Comparison of ENCODE assay signal across 2 cellular contexts in the genomic region with DNA sequence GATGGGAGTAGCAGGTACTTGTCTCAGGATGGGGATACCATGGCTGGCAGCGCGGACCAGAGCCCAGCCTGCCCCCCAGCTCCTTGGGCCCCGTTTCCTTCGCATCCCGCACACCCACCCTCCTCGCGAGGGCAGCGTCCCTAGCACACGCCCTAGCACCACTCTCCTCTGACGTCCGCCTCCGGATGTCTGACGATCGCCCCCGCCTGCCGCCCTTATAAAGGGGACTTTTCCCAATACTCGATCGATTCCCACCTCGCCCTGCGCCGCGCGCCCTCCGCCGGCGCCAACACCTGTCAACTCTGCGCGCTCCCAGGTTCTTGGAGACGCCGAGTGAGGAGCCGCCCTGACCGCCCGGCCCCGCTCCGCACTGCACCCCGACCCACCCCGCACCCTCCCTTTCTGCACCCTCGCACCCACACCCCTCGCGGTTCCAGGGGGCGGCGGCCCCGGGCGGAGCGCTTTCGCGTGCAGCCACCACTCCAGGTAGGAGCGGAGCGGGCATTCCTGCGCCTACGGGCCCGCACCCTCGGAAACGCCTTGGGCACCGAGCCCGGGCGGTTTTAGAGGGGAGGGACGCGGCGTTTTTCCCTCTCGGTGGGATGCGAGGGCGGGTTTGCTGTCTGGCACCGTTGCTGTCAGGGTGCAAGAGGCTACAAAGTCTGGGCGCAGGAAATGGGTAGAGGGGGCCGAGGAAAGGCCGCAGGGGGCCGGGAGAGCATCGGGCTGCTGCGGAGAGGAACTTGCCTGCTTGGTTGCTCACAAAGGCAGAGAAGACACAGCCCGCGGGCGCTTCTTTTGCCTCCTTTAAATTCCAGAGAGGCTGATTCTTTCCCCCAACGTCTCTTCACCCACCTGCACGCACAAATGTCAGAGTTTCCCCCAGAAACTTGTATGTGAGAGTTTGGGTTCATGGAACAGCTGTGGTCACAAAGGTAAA.
TF ChIP-seq lines count a peak whose summit lies in the region.

Gene SLC5A7 (plus strand): TSS at position 247 of the 940 bp plus-strand sequence. CDS start 1,632 bp downstream, outside the sequence.

TF ChIP-seq in HEK293, 187 proteins besides CTCF, POLR2A, EP300 and RAD21 (continued from another document):
- no peak for TF ChIP-seq ZBTB11 (tag by site-specific recombination; conservative IDR thresholded peaks at IDR 0.05; ENCODE audit: low read depth)
- TF ChIP-seq ZBTB48 (tag by site-specific recombination; IDR thresholded peaks at IDR 0.05): no peak
- TF ChIP-seq ZNF280D (tag by site-specific recombination; IDR thresholded peaks at IDR 0.05): no peak
- TF ChIP-seq ZNF394 (tag by site-specific recombination; IDR thresholded peaks at IDR 0.05; ENCODE audit: borderline replicate concordance): no peak
TF ChIP-seq in HEK293: peak in this region for 0.

TF ChIP-seq in WTC11, 78 proteins besides CTCF, POLR2A, EP300 and RAD21 (continued from another document):
- TF ChIP-seq, protein P1, sequence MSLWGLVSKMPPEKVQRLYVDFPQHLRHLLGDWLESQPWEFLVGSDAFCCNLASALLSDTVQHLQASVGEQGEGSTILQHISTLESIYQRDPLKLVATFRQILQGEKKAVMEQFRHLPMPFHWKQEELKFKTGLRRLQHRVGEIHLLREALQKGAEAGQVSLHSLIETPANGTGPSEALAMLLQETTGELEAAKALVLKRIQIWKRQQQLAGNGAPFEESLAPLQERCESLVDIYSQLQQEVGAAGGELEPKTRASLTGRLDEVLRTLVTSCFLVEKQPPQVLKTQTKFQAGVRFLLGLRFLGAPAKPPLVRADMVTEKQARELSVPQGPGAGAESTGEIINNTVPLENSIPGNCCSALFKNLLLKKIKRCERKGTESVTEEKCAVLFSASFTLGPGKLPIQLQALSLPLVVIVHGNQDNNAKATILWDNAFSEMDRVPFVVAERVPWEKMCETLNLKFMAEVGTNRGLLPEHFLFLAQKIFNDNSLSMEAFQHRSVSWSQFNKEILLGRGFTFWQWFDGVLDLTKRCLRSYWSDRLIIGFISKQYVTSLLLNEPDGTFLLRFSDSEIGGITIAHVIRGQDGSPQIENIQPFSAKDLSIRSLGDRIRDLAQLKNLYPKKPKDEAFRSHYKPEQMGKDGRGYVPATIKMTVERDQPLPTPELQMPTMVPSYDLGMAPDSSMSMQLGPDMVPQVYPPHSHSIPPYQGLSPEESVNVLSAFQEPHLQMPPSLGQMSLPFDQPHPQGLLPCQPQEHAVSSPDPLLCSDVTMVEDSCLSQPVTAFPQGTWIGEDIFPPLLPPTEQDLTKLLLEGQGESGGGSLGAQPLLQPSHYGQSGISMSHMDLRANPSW (CRISPR knock-in tag; conservative IDR thresholded peaks at IDR 0.05; ENCODE audit: low read depth): no peak
- TF ChIP-seq SMAD4 (CRISPR knock-in tag; IDR thresholded peaks at IDR 0.05) (no peak), ZNF138 (CRISPR knock-in tag; conservative IDR thresholded peaks at IDR 0.05) (no peak), ETV6 (CRISPR knock-in tag; IDR thresholded peaks at IDR 0.05) (no peak), RELA (CRISPR knock-in tag; IDR thresholded peaks at IDR 0.05; ENCODE audit: borderline replicate concordance) (no peak), TEAD4 (CRISPR knock-in tag; IDR thresholded peaks at IDR 0.05) (no peak), ZNF232 (CRISPR knock-in tag; IDR thresholded peaks at IDR 0.05) (no peak), ZNF219 (CRISPR knock-in tag; IDR thresholded peaks at IDR 0.05; ENCODE audit: borderline replicate concordance) (no peak)
- TF ChIP-seq, protein P2, sequence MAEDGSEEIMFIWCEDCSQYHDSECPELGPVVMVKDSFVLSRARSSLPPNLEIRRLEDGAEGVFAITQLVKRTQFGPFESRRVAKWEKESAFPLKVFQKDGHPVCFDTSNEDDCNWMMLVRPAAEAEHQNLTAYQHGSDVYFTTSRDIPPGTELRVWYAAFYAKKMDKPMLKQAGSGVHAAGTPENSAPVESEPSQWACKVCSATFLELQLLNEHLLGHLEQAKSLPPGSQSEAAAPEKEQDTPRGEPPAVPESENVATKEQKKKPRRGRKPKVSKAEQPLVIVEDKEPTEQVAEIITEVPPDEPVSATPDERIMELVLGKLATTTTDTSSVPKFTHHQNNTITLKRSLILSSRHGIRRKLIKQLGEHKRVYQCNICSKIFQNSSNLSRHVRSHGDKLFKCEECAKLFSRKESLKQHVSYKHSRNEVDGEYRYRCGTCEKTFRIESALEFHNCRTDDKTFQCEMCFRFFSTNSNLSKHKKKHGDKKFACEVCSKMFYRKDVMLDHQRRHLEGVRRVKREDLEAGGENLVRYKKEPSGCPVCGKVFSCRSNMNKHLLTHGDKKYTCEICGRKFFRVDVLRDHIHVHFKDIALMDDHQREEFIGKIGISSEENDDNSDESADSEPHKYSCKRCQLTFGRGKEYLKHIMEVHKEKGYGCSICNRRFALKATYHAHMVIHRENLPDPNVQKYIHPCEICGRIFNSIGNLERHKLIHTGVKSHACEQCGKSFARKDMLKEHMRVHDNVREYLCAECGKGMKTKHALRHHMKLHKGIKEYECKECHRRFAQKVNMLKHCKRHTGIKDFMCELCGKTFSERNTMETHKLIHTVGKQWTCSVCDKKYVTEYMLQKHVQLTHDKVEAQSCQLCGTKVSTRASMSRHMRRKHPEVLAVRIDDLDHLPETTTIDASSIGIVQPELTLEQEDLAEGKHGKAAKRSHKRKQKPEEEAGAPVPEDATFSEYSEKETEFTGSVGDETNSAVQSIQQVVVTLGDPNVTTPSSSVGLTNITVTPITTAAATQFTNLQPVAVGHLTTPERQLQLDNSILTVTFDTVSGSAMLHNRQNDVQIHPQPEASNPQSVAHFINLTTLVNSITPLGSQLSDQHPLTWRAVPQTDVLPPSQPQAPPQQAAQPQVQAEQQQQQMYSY (CRISPR knock-in tag; IDR thresholded peaks at IDR 0.05): no peak
- TF ChIP-seq, protein P3, sequence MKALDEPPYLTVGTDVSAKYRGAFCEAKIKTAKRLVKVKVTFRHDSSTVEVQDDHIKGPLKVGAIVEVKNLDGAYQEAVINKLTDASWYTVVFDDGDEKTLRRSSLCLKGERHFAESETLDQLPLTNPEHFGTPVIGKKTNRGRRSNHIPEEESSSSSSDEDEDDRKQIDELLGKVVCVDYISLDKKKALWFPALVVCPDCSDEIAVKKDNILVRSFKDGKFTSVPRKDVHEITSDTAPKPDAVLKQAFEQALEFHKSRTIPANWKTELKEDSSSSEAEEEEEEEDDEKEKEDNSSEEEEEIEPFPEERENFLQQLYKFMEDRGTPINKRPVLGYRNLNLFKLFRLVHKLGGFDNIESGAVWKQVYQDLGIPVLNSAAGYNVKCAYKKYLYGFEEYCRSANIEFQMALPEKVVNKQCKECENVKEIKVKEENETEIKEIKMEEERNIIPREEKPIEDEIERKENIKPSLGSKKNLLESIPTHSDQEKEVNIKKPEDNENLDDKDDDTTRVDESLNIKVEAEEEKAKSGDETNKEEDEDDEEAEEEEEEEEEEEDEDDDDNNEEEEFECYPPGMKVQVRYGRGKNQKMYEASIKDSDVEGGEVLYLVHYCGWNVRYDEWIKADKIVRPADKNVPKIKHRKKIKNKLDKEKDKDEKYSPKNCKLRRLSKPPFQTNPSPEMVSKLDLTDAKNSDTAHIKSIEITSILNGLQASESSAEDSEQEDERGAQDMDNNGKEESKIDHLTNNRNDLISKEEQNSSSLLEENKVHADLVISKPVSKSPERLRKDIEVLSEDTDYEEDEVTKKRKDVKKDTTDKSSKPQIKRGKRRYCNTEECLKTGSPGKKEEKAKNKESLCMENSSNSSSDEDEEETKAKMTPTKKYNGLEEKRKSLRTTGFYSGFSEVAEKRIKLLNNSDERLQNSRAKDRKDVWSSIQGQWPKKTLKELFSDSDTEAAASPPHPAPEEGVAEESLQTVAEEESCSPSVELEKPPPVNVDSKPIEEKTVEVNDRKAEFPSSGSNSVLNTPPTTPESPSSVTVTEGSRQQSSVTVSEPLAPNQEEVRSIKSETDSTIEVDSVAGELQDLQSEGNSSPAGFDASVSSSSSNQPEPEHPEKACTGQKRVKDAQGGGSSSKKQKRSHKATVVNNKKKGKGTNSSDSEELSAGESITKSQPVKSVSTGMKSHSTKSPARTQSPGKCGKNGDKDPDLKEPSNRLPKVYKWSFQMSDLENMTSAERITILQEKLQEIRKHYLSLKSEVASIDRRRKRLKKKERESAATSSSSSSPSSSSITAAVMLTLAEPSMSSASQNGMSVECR (CRISPR knock-in tag; IDR thresholded peaks at IDR 0.05; ENCODE audit: borderline replicate concordance): no peak
- TF ChIP-seq, protein P4, sequence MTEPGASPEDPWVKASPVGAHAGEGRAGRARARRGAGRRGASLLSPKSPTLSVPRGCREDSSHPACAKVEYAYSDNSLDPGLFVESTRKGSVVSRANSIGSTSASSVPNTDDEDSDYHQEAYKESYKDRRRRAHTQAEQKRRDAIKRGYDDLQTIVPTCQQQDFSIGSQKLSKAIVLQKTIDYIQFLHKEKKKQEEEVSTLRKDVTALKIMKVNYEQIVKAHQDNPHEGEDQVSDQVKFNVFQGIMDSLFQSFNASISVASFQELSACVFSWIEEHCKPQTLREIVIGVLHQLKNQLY (CRISPR knock-in tag; IDR thresholded peaks at IDR 0.05): peak; percentile 54; the same call in 1 of the 2 replicates
- TF ChIP-seq, protein P5, sequence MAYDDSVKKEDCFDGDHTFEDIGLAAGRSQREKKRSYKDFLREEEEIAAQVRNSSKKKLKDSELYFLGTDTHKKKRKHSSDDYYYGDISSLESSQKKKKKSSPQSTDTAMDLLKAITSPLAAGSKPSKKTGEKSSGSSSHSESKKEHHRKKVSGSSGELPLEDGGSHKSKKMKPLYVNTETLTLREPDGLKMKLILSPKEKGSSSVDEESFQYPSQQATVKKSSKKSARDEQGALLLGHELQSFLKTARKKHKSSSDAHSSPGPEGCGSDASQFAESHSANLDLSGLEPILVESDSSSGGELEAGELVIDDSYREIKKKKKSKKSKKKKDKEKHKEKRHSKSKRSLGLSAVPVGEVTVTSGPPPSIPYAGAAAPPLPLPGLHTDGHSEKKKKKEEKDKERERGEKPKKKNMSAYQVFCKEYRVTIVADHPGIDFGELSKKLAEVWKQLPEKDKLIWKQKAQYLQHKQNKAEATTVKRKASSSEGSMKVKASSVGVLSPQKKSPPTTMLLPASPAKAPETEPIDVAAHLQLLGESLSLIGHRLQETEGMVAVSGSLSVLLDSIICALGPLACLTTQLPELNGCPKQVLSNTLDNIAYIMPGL (CRISPR knock-in tag; IDR thresholded peaks at IDR 0.05): peak; percentile 49; the same call in 1 of the 2 replicates
- TF ChIP-seq, protein P6, sequence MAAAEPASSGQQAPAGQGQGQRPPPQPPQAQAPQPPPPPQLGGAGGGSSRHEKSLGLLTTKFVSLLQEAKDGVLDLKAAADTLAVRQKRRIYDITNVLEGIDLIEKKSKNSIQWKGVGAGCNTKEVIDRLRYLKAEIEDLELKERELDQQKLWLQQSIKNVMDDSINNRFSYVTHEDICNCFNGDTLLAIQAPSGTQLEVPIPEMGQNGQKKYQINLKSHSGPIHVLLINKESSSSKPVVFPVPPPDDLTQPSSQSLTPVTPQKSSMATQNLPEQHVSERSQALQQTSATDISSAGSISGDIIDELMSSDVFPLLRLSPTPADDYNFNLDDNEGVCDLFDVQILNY (CRISPR knock-in tag; IDR thresholded peaks at IDR 0.05): peak; percentile 36; the same call in 1 of the 2 replicates
